13 cellular contexts compared by ENCODE assay signal in genomic region chr3:41900265-41900664, GRCh38.
DNase-seq lines count a peak whose midpoint lies in the region; ATAC-seq lines count a peak whose summit lies in the region.
"Had no signal": no experiment of that assay in that cellular context is flagged by ENCODE, and none has a peak within 500 bp of the region (broad histone marks: within the 10 kb centered on the region; RNA-seq: fewer than 3 reads in every experiment).

No MANE protein-coding gene starts in this region.

- no peak for ATAC-seq in HG02678 (IDR thresholded peaks at IDR 0.05; ENCODE audit: unreplicated experiment)
- ATAC-seq: esophagus mucosa, left lung had no signal

- peak; percentile 30 for DNase-seq in NCI-H2171 treated with DMSO at 0.1 percent for 48 hours (lab: John Stamatoyannopoulos, UW)
- DNase-seq in NCI-H2171 (lab: John Stamatoyannopoulos, UW), result no peak
- peak; percentile 16 for DNase-seq in OCI-M1 (lab: John Stamatoyannopoulos, UW)
- peak; percentile 4 for DNase-seq in fibroblast of gingiva (ENCODE audit: low read depth)
- DNase-seq in renal cortical epithelial cell (ENCODE audit: low read depth), result peak; percentile 91
- no peak for DNase-seq in activated T-cell treated with anti-CD3 and anti-CD28 coated beads, Interleukin-2, amount 50 U/mL, for 48 hours
- DNase-seq in NCI-H1694 treated with DMSO at 0.1 percent for 48 hours (lab: John Stamatoyannopoulos, UW), result no peak
- DNase-seq: amniotic stem cell, left lung, SW 1271, transverse colon had no signal

Comparison
In these comparisons a context has a peak if more than half of its experiments do, and no peak if none do; other contexts are left out.
1. DNase-seq: peak in NCI-H2171 treated with DMSO at 0.1 percent for 48 hours (single experiment), OCI-M1 (single experiment), fibroblast of gingiva (single experiment) and renal cortical epithelial cell (single experiment); none in NCI-H2171 (single experiment), activated T-cell treated with anti-CD3 and anti-CD28 coated beads, Interleukin-2, amount 50 U/mL, for 48 hours (0 of 2) and NCI-H1694 treated with DMSO at 0.1 percent for 48 hours (single experiment).